In genomic region chr1:25661043-25661807, GRCh38 we compare ENCODE assay signal across 1 cellular context.
TF ChIP-seq lines count a peak whose summit lies in the region.

No MANE protein-coding gene starts in this region.

TF ChIP-seq in A549, 52 proteins besides CTCF, POLR2A, EP300 and RAD21 (continued from another document):
- TF ChIP-seq MAX (IDR thresholded peaks at IDR 0.05) (no peak), CEBPB (IDR thresholded peaks at IDR 0.05) (no peak), KDM5A (IDR thresholded peaks at IDR 0.05) (no peak), HOXB13 (CRISPR knock-in tag; IDR thresholded peaks at IDR 0.05; ENCODE audit: low read depth) (no peak), RFX5 (IDR thresholded peaks at IDR 0.05) (no peak), ZSCAN20 (CRISPR knock-in tag; IDR thresholded peaks at IDR 0.05) (no peak), NR3C1 (IDR thresholded peaks at IDR 0.05) (no peak), NPAS2 (CRISPR knock-in tag; IDR thresholded peaks at IDR 0.05; ENCODE audit: borderline replicate concordance) (no peak)
- TF ChIP-seq, protein P1, sequence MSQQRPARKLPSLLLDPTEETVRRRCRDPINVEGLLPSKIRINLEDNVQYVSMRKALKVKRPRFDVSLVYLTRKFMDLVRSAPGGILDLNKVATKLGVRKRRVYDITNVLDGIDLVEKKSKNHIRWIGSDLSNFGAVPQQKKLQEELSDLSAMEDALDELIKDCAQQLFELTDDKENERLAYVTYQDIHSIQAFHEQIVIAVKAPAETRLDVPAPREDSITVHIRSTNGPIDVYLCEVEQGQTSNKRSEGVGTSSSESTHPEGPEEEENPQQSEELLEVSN (IDR thresholded peaks at IDR 0.05; ENCODE audit: borderline replicate concordance, low read depth), result no peak
- TF ChIP-seq, protein P2, sequence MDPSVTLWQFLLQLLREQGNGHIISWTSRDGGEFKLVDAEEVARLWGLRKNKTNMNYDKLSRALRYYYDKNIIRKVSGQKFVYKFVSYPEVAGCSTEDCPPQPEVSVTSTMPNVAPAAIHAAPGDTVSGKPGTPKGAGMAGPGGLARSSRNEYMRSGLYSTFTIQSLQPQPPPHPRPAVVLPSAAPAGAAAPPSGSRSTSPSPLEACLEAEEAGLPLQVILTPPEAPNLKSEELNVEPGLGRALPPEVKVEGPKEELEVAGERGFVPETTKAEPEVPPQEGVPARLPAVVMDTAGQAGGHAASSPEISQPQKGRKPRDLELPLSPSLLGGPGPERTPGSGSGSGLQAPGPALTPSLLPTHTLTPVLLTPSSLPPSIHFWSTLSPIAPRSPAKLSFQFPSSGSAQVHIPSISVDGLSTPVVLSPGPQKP (IDR thresholded peaks at IDR 0.05; ENCODE audit: low read depth, low read length), result no peak
- TF ChIP-seq, protein P3, sequence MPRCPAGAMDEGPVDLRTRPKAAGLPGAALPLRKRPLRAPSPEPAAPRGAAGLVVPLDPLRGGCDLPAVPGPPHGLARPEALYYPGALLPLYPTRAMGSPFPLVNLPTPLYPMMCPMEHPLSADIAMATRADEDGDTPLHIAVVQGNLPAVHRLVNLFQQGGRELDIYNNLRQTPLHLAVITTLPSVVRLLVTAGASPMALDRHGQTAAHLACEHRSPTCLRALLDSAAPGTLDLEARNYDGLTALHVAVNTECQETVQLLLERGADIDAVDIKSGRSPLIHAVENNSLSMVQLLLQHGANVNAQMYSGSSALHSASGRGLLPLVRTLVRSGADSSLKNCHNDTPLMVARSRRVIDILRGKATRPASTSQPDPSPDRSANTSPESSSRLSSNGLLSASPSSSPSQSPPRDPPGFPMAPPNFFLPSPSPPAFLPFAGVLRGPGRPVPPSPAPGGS (IDR thresholded peaks at IDR 0.05), result no peak
